Comparison of ENCODE assay signal across 29 cellular contexts in genomic region chr10:54159924-54160323, GRCh38.
"Had no signal": no experiment of that assay in that cellular context is flagged by ENCODE, and none has a peak within 500 bp of the region (broad histone marks: within the 10 kb centered on the region; RNA-seq: fewer than 3 reads in every experiment).

No MANE protein-coding gene starts in this region.

- DNase-seq: activated CD4-positive, alpha-beta memory T cell treated with anti-CD3 and anti-CD28 coated beads, Interleukin-2, amount 10 ng/mL, durations not matched to agents 7 days and 5 days; activated CD4-positive, alpha-beta T cell treated with anti-CD3 and anti-CD28 coated beads for 36 hours; activated CD4-positive, alpha-beta T cell treated with anti-CD3 and anti-CD28 coated beads, Interleukin-2, amount 10 ng/mL, durations not matched to agents 7 days and 5 days; activated CD4-positive, alpha-beta T cell treated with anti-CD3 and anti-CD28 coated beads, Interleukin-2, amount 50 U/mL, for 4 hours; activated CD4-positive, CD25-positive, alpha-beta regulatory T cell; activated CD4-positive, CD25-positive, alpha-beta regulatory T cell treated with anti-CD3 and anti-CD28 coated beads, Interleukin-2, amount 50 U/mL, for 72 hours; activated CD8-positive, alpha-beta memory T cell treated with anti-CD3 and anti-CD28 coated beads, Interleukin-2, amount 50 U/mL, for 48 hours; activated gamma-delta T cell; activated naive CD4-positive, alpha-beta T cell treated with anti-CD3 and anti-CD28 coated beads, Interleukin-2, amount 50 U/mL, for 16 hours; activated naive CD4-positive, alpha-beta T cell treated with Interleukin-2 at 50 U/mL for 16 hours; activated T-cell treated with anti-CD3 and anti-CD28 coated beads for 4 hours; activated T-cell treated with anti-CD3 and anti-CD28 coated beads, Interleukin-2, amount 50 U/mL, for 24 hours; activated T-cell treated with anti-CD3 and anti-CD28 coated beads, Interleukin-2, amount 50 U/mL, for 72 hours; amniotic stem cell; aorta; body of pancreas; caudate nucleus; cortex of kidney; dermis blood vessel endothelial cell; effector CD4-positive, alpha-beta T cell; effector memory CD8-positive, alpha-beta T cell; erythroblast; foreskin keratinocyte; gastrocnemius medialis; T-helper 1 cell; T-helper 17 cell; T1000; WERI-Rb-1 had no signal

- H3K4me3 ChIP-seq: body of pancreas, esophagus muscularis mucosa, gastrocnemius medialis had no signal

- H3K9me3 ChIP-seq: body of pancreas, esophagus muscularis mucosa, gastrocnemius medialis had no signal

- H3K4me1 ChIP-seq: body of pancreas, esophagus muscularis mucosa, foreskin keratinocyte, gastrocnemius medialis had no signal

- H3K27ac ChIP-seq: body of pancreas, esophagus muscularis mucosa, foreskin keratinocyte, gastrocnemius medialis, WERI-Rb-1 had no signal

- H3K36me3 ChIP-seq: esophagus muscularis mucosa, gastrocnemius medialis, WERI-Rb-1 had no signal

- H3K27me3 ChIP-seq: body of pancreas, esophagus muscularis mucosa, foreskin keratinocyte, gastrocnemius medialis had no signal
